Comparison of ENCODE assay signal across 2 cellular contexts in genomic region chr10:34731213-34731612, GRCh38.
TF ChIP-seq lines count a peak whose summit lies in the region.

No MANE protein-coding gene starts in this region.

TF ChIP-seq in SK-N-SH, 30 proteins besides CTCF, POLR2A, EP300 and RAD21 (continued from another document):
- no peak for TF ChIP-seq GABPA (IDR thresholded peaks at IDR 0.05; ENCODE audit: low read depth)
- no peak for TF ChIP-seq IRF3 (IDR thresholded peaks at IDR 0.05; ENCODE audit: low read depth, low read length)
- no peak for TF ChIP-seq PBX3 (IDR thresholded peaks at IDR 0.05)
- no peak; the same call in 1 of the 2 replicates for TF ChIP-seq TEAD4 (IDR thresholded peaks at IDR 0.05; ENCODE audit: borderline replicate concordance, insufficient read depth)
- no peak for TF ChIP-seq SMC3 (IDR thresholded peaks at IDR 0.05; ENCODE audit: low read depth, low read length)
- TF ChIP-seq NFIC (IDR thresholded peaks at IDR 0.05; ENCODE audit: borderline replicate concordance), result no peak
- TF ChIP-seq USF2 (IDR thresholded peaks at IDR 0.05; ENCODE audit: borderline replicate concordance, low read depth, low read length), result no peak
- TF ChIP-seq JUND (IDR thresholded peaks at IDR 0.05), result no peak
- TF ChIP-seq FOSL2 (IDR thresholded peaks at IDR 0.05; ENCODE audit: borderline replicate concordance, low read depth), result no peak
- no peak for TF ChIP-seq USF1 (IDR thresholded peaks at IDR 0.05; ENCODE audit: borderline replicate concordance, low read depth)
- no peak for TF ChIP-seq TAF1 (IDR thresholded peaks at IDR 0.05; ENCODE audit: borderline replicate concordance, low read depth, low read length)
- TF ChIP-seq RCOR1 (IDR thresholded peaks at IDR 0.05; ENCODE audit: low read length), result no peak
- no peak for TF ChIP-seq NRF1 (IDR thresholded peaks at IDR 0.05; ENCODE audit: low read depth, low read length)
- no peak for TF ChIP-seq MEF2A (IDR thresholded peaks at IDR 0.05; ENCODE audit: borderline replicate concordance, low read depth)
- TF ChIP-seq FOXJ3 (CRISPR knock-in tag; IDR thresholded peaks at IDR 0.05), result no peak
- TF ChIP-seq POLR2AphosphoS5 (IDR thresholded peaks at IDR 0.05; ENCODE audit: low read depth, low read length), result no peak
TF ChIP-seq in SK-N-SH: peak in this region for 0.

TF ChIP-seq in SK-N-SH treated with all-trans-retinoic acid at 6 μM for 48 hours, 23 proteins besides CTCF, POLR2A, EP300 and RAD21 (continued from another document):
- TF ChIP-seq CSRNP3 (CRISPR knock-in tag; IDR thresholded peaks at IDR 0.05), result no peak
- TF ChIP-seq ZNF565 (CRISPR knock-in tag; conservative IDR thresholded peaks at IDR 0.05; ENCODE audit: low read depth), result no peak
